In the genomic region with DNA sequence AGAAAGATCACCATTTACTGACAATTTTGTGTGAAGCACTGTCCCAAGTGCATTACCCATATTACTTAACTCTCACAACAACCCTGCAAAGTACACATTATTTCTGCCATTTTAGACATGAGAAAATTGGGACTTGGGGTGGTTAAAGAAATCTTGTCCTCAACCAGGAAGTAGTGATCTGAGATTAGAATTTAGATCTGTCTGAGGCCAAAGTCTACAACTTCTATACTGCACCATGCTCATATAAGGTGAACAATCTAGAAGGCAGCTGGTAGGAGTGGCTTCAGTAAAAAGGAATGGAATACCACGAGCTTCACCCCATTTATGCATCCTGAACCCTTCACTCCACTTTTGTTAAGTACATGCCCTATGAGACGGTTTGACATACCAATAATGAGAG, we compare ENCODE assay signal across 27 cellular contexts.
DNase-seq lines count a peak whose midpoint lies in the region; FAIRE-seq and TF ChIP-seq lines count a peak whose summit lies in the region.
"Had no signal": no experiment of that assay in that cellular context is flagged by ENCODE, and none has a peak within 500 bp of the region (broad histone marks: within the 10 kb centered on the region; RNA-seq: fewer than 3 reads in every experiment).

No MANE protein-coding gene starts in this region.

- no peaks in the 10 kb centered on the region for H3K36me3 ChIP-seq in BLaER1 treated with 17β-estradiol and CSF1 and Interleukin-3, amounts not matched to agents 10 nM and 100 nM
- H3K36me3 ChIP-seq in small intestine (ENCODE audit: control insufficient read depth in 2 of 2, insufficient read depth in 2 of 2, low read length in 2 of 2): no peaks in the 10 kb centered on the region
- no peaks in the 10 kb centered on the region for H3K36me3 ChIP-seq in testis (ENCODE audit: low read depth, missing control alignments)

- no peak overlapping the region for H3K27ac ChIP-seq in BLaER1 treated with 17β-estradiol and CSF1 and Interleukin-3, amounts not matched to agents 10 nM and 100 nM
- H3K27ac ChIP-seq in epithelial cell of prostate (peak overlapping the region; percentile 67), small intestine (ENCODE audit: low read depth in 1 of 2, low read length in 1 of 2) (peak overlapping the region in 1 of 2 donors; percentile 12), RWPE1 (no peak overlapping the region), testis (no peak overlapping the region)
- H3K27ac ChIP-seq: GM23248, HL-60 had no signal

- H3K9ac ChIP-seq in BLaER1 treated with 17β-estradiol and CSF1 and Interleukin-3, amounts not matched to agents 10 nM and 100 nM: no peak overlapping the region
- H3K9ac ChIP-seq: GM23248 had no signal

- CTCF ChIA-PET in RWPE1 (lab: Yijun Ruan, JAX): no interaction called here

- intact Hi-C loops in testis (cut with DNase I; ENCODE audit: low total_unique reads): no loop called here

- H3K9me3 ChIP-seq in BLaER1 treated with 17β-estradiol and CSF1 and Interleukin-3, amounts not matched to agents 10 nM and 100 nM (replicated peaks in 1 of 11): peaks cover 0 to 18% (median 6%) of the 10 kb centered on the region in 11 experiments; a peak in 7 of 22 replicates
- H3K9me3 ChIP-seq in small intestine (ENCODE audit: control insufficient read depth, low read depth): no peaks in the 10 kb centered on the region
- no peaks in the 10 kb centered on the region for H3K9me3 ChIP-seq in testis
- H3K9me3 ChIP-seq: Caco-2 had no signal

- TF ChIP-seq POLR2A in testis (IDR thresholded peaks at IDR 0.05): no peak

- WGBS in small intestine, 3 donors: 42 to 65% (median 50%) methylated on average over 2 of the region's 2 CpGs
- 77 to 86% methylated on average over 2 of the region's 2 CpGs for WGBS in testis, 2 donors

- no peak for FAIRE-seq in small intestine (lab: Jason Lieb, UNC)
- FAIRE-seq: A204.1, GM12892 had no signal

- DNase-seq in NAMALWA (ENCODE audit: low spot score) (peak; percentile 31), epithelial cell of prostate (ENCODE audit: low read depth, low spot score) (no peak), small intestine (peak; percentile 81), RWPE1 (ENCODE audit: low spot score) (no peak), NCI-H748 (lab: John Stamatoyannopoulos, UW; ENCODE audit: unreplicated experiment) (no peak), testis (no peak)
- DNase-seq: Caco-2; CD4-positive, CD25-positive, alpha-beta regulatory T cell; DMS 273 treated with DMSO at 0.1 percent for 48 hours; DND-41; GM23248; HCEC 1CT; KG1; NCI-H1105 treated with DMSO at 0.1 percent for 48 hours; NCI-H1694; NCI-H2081; NCI-H2171; NCI-H345; NCI-H524; NCI-H82; PC-3; SHP77; SW 1271 had no signal

- no peaks in the 10 kb centered on the region for H4K20me1 ChIP-seq in BLaER1 treated with 17β-estradiol and CSF1 and Interleukin-3, amounts not matched to agents 10 nM and 100 nM

- POLR2A ChIA-PET in RWPE1 (lab: Yijun Ruan, JAX; ENCODE audit: low non-redundant PET): no interaction called here

- no peak overlapping the region for H3K4me3 ChIP-seq in BLaER1 treated with 17β-estradiol and CSF1 and Interleukin-3, amounts not matched to agents 10 nM and 100 nM
- H3K4me3 ChIP-seq in small intestine (ENCODE audit: low read depth in 1 of 2, low read length in 2 of 2): no peak overlapping the region
- no peak overlapping the region for H3K4me3 ChIP-seq in testis
- H3K4me3 ChIP-seq: GM23248 had no signal

- TF ChIP-seq CTCF in RWPE1 (conservative IDR thresholded peaks at IDR 0.05; ENCODE audit: low read depth): no peak
- TF ChIP-seq CTCF in testis (IDR thresholded peaks at IDR 0.05): no peak

- H3K27me3 ChIP-seq in BLaER1 treated with 17β-estradiol and CSF1 and Interleukin-3, amounts not matched to agents 10 nM and 100 nM: no peaks in the 10 kb centered on the region
- H3K27me3 ChIP-seq in small intestine (ENCODE audit: control insufficient read depth in 2 of 2, insufficient read depth in 2 of 2, low read length in 2 of 2) (no peaks in the 10 kb centered on the region), testis (no peaks in the 10 kb centered on the region)

- peak overlapping the region in 8 of 11 experiments; percentile 58 to 95 (median 80); a peak in 14 of 22 replicates for H3K4me2 ChIP-seq in BLaER1 treated with 17β-estradiol and CSF1 and Interleukin-3, amounts not matched to agents 10 nM and 100 nM

- H3K4me1 ChIP-seq in BLaER1 treated with 17β-estradiol and CSF1 and Interleukin-3, amounts not matched to agents 10 nM and 100 nM: peaks cover 7 to 55% (median 49%) of the 10 kb centered on the region in 10 experiments
- H3K4me1 ChIP-seq in small intestine (ENCODE audit: control insufficient read depth in 2 of 2, insufficient read depth in 1 of 2, low read depth in 1 of 2, low read length in 1 of 2): peaks cover 2 to 7% of the 10 kb centered on the region in 2 donors
- H3K4me1 ChIP-seq in testis: no peaks in the 10 kb centered on the region

Comparison
In these comparisons a context has a peak if more than half of its experiments do, and no peak if none do; other contexts are left out.
1. DNase-seq: peak in NAMALWA (single experiment) and small intestine (single experiment); none in epithelial cell of prostate (single experiment), RWPE1 (single experiment), NCI-H748 (single experiment) and testis (single experiment).